In the genomic region with DNA sequence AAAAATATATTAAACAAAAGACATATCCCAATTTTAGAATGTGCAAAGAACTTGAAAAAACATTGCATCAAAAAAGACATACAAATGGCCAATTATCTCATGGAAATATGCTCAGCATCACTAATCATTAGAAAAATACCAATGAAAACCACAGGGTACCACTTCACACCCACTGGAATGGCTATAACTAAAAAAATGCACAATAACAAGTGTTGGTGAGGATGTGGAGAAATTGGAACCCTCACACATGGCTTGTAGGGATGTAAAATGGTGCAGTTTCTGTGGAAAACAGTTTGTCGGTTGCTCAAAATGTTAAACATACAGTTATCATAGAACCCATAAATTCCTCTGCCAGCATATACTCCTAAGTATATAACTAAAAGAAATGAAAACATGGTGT, we compare ENCODE assay signal across 11 cellular contexts. TPM values are rescaled to one million over a fixed set of nuclear protein-coding genes. Genes with fewer than 3 reads are reported as not detected.
A peak's percentile ranks its signal among the peaks of the same experiment; 100 is the strongest.
DNase-seq lines count a peak whose midpoint lies in the region; ATAC-seq and TF ChIP-seq lines count a peak whose summit lies in the region.
"Had no signal": no experiment of that assay in that cellular context is flagged by ENCODE, and none has a peak within 500 bp of the region (broad histone marks: within the 10 kb centered on the region; RNA-seq: fewer than 3 reads in every experiment).

No MANE protein-coding gene starts in this region.

- H3K79me2 ChIP-seq in DND-41 (ENCODE audit: insufficient read depth, low read length) (peaks cover 21% of the 10 kb centered on the region), osteoblast (ENCODE audit: insufficient read depth, low read length) (peaks cover 22% of the 10 kb centered on the region)

- H3K4me3 ChIP-seq in DND-41 (ENCODE audit: low read depth in 1 of 2, low read length in 2 of 2) (peak overlapping the region in 1 of 2 experiments; percentile 69; a peak in 2 of 4 replicates), Panc1 (ENCODE audit: low read depth in 2 of 2, low read length in 2 of 2) (peak overlapping the region in 1 of 2 experiments; percentile 100; a peak in 2 of 4 replicates), duodenal mucosa (ENCODE audit: low read depth in 1 of 2, low read length in 2 of 2) (peak overlapping the region; percentile 98 to 100), osteoblast (ENCODE audit: insufficient read depth, low read length) (no peak overlapping the region)

- H4K20me1 ChIP-seq in DND-41 (ENCODE audit: insufficient read depth, low read length) (peaks cover 12% of the 10 kb centered on the region; the same call in 1 of the 2 replicates), osteoblast (ENCODE audit: insufficient read depth, low read length) (peaks cover 8% of the 10 kb centered on the region)

- DNase-seq in DND-41 = no peak
- DNase-seq in Panc1 (ENCODE audit: low read depth, low spot score) = no peak
- DNase-seq in osteoblast (ENCODE audit: insufficient read length, low spot score, missing footprints) = no peak
- no peak for DNase-seq in DMS 273 (lab: John Stamatoyannopoulos, UW; ENCODE audit: unreplicated experiment)
- no peak for DNase-seq in G401 (ENCODE audit: low spot score)
- no peak for DNase-seq in GDM1 (lab: John Stamatoyannopoulos, UW)
- DNase-seq in AG20443 (ENCODE audit: low spot score) = no peak

- H2AFZ ChIP-seq in DND-41 (ENCODE audit: low read depth, low read length) = peak overlapping the region; percentile 60
- peak overlapping the region; percentile 67 for H2AFZ ChIP-seq in osteoblast (ENCODE audit: low read length)

- H3K4me2 ChIP-seq in DND-41 (ENCODE audit: insufficient read depth, low read length) = peak overlapping the region; percentile 40; the same call in 1 of the 2 replicates
- no peak overlapping the region for H3K4me2 ChIP-seq in osteoblast (ENCODE audit: insufficient read depth, low read length)

- no peak for TF ChIP-seq CTCF in DND-41 (IDR thresholded peaks at IDR 0.05; ENCODE audit: borderline replicate concordance, extremely low read depth, low read length, poor library complexity, severe bottlenecking)
- TF ChIP-seq CTCF in Panc1 (IDR thresholded peaks at IDR 0.05) = no peak
- TF ChIP-seq CTCF in osteoblast (IDR thresholded peaks at IDR 0.05; ENCODE audit: extremely low read depth, low read depth, low read length) = no peak

- peaks cover 22% of the 10 kb centered on the region for H3K36me3 ChIP-seq in DND-41 (ENCODE audit: insufficient read depth, low read length)
- H3K36me3 ChIP-seq in Panc1 (ENCODE audit: control insufficient read depth, insufficient read depth, low read length) = no peaks in the 10 kb centered on the region; the same call in none of the 2 replicates
- H3K36me3 ChIP-seq in duodenal mucosa (ENCODE audit: control insufficient read depth in 1 of 2, insufficient read depth in 2 of 2, low read length in 2 of 2) = peaks cover 8 to 18% of the 10 kb centered on the region in 2 donors
- H3K36me3 ChIP-seq in osteoblast (ENCODE audit: insufficient read depth, low read length) = peaks cover 18% of the 10 kb centered on the region

- BruUV-seq in Panc1 (replicated peaks; lab: Mats Ljungman, UMichigan) = no TSS peak

- no peaks in the 10 kb centered on the region for H3K9me3 ChIP-seq in DND-41 (ENCODE audit: insufficient read depth, low read length, severe bottlenecking)
- H3K9me3 ChIP-seq in Panc1 (ENCODE audit: control insufficient read depth, insufficient read depth, low read depth, low read length) = no peaks in the 10 kb centered on the region
- no peaks in the 10 kb centered on the region for H3K9me3 ChIP-seq in duodenal mucosa (ENCODE audit: control insufficient read depth in 1 of 2, low read length in 2 of 2)
- no peaks in the 10 kb centered on the region for H3K9me3 ChIP-seq in osteoblast (ENCODE audit: low read depth, low read length)

- 0 out of 2 replicates have a peak overlapping the region, but pooled peaks have one; percentile 74 for H3K9ac ChIP-seq in DND-41 (ENCODE audit: low read depth, low read length)
- H3K9ac ChIP-seq in duodenal mucosa (ENCODE audit: low read depth in 1 of 2, low read length in 2 of 2) = no peak overlapping the region

- POLR2A ChIA-PET in Panc1 (lab: Charles Lee) = no interaction called here

- CTCF ChIA-PET in Panc1 (lab: Charles Lee) = no interaction called here

- H3K27me3 ChIP-seq in DND-41 (ENCODE audit: insufficient read depth, low read length, poor library complexity) (no peaks in the 10 kb centered on the region), Panc1 (ENCODE audit: control insufficient read depth, insufficient read depth, low read length) (no peaks in the 10 kb centered on the region), duodenal mucosa (ENCODE audit: control insufficient read depth in 1 of 2, insufficient read depth in 2 of 2, low read length in 2 of 2) (no peaks in the 10 kb centered on the region), osteoblast (ENCODE audit: insufficient read depth, low read length) (no peaks in the 10 kb centered on the region)

- intact Hi-C loops in Panc1 (cut with micrococcal nuclease; ENCODE audit: unreplicated experiment) = no loop called here

- H3K27ac ChIP-seq in DND-41 (ENCODE audit: low read length) (no peak overlapping the region), Panc1 (ENCODE audit: low read length) (peak overlapping the region; percentile 20; the same call in 1 of the 2 replicates), duodenal mucosa (ENCODE audit: low read depth, low read length) (no peak overlapping the region), osteoblast (ENCODE audit: low read depth, low read length) (no peak overlapping the region)

- H3K4me1 ChIP-seq in DND-41 (ENCODE audit: insufficient read depth, low read length) (peaks cover 29% of the 10 kb centered on the region), Panc1 (ENCODE audit: control insufficient read depth, insufficient read depth, low read length) (no peaks in the 10 kb centered on the region), duodenal mucosa (ENCODE audit: control insufficient read depth in 1 of 2, insufficient read depth in 2 of 2, low read length in 2 of 2) (peaks cover 13% of the 10 kb centered on the region in 2 donors), osteoblast (ENCODE audit: insufficient read depth, low read length) (peaks cover 11% of the 10 kb centered on the region)

- ATAC-seq in DND-41 (ENCODE audit: insufficient read depth, low read depth) (no peak), Panc1 (no peak)

- in situ Hi-C loops in Panc1 (cut with HindIII; ENCODE audit: low pct_unique_long_range_greater_than_20kb, low sequenced_read_pairs) = no loop called here
- in situ Hi-C loops in G401 (cut with HindIII; ENCODE audit: low sequenced_read_pairs) = no loop called here

RNA-seq across cellular contexts. Expression of gene PSMB6, which starts 0.8 kb away (rescaled TPM):
- total RNA-seq in Panc1 (2021; ENCODE audit: unreplicated experiment) (156 TPM), osteoblast (109 and 113 TPM in 2 replicates)
- polyA plus RNA-seq in Panc1 (2012; ENCODE audit: insufficient read length) = 159 TPM
- 390 and 445 TPM in 2 replicates for total RNA-seq in G401 (2014; rRNA removed; shearing (Covaris generic))

RNA-seq across cellular contexts. Expression of gene GLTPD2, which starts 6.4 kb away (rescaled TPM):
- total RNA-seq in Panc1 (2021; ENCODE audit: unreplicated experiment) = not detected
- 0.79 TPM for polyA plus RNA-seq in Panc1 (2012; ENCODE audit: insufficient read length)
- not detected in 2 replicates for total RNA-seq in osteoblast
- not detected in 2 replicates for total RNA-seq in G401 (2014; rRNA removed; shearing (Covaris generic))
- total RNA-seq: left ventricle myocardium superior, LHCN-M2, skeletal muscle tissue had no signal

RNA-seq across cellular contexts. Expression of gene VMO1, which starts 9.0 kb away (rescaled TPM):
- total RNA-seq in Panc1 (2021; ENCODE audit: unreplicated experiment) (0.49 TPM), osteoblast (0.29 TPM in 1 of 2 replicates, not detected in the other)
- polyA plus RNA-seq in Panc1 (2012; ENCODE audit: insufficient read length) = 1.7 TPM
- total RNA-seq in G401 (2014; rRNA removed; shearing (Covaris generic)) = not detected in 2 replicates

RNA-seq across cellular contexts. Expression of gene PLD2, which starts 11.8 kb away (rescaled TPM):
- 40.2 TPM for total RNA-seq in Panc1 (2021; ENCODE audit: unreplicated experiment)
- polyA plus RNA-seq in Panc1 (2012; ENCODE audit: insufficient read length) = 39.1 TPM
- total RNA-seq in osteoblast = 18.9 and 19.9 TPM in 2 replicates
- 20.9 and 28.4 TPM in 2 replicates for total RNA-seq in G401 (2014; rRNA removed; shearing (Covaris generic))
